19 cellular contexts compared by ENCODE assay signal in genomic region chr1:64942648-64943047, GRCh38. TPM values are rescaled to one million over a fixed set of nuclear protein-coding genes. Genes with fewer than 3 reads are reported as not detected.
DNase-seq lines count a peak whose midpoint lies in the region; ATAC-seq, FAIRE-seq and TF ChIP-seq lines count a peak whose summit lies in the region.
"Had no signal": no experiment of that assay in that cellular context is flagged by ENCODE, and none has a peak within 500 bp of the region (broad histone marks: within the 10 kb centered on the region; RNA-seq: fewer than 3 reads in every experiment).

No MANE protein-coding gene starts in this region.

- no peak for TF ChIP-seq CTCF in natural killer cell (IDR thresholded peaks at IDR 0.05)

- H3K9me3 Mint-ChIP-seq in natural killer cell, result no peaks in the 10 kb centered on the region
- H3K9me3 Mint-ChIP-seq in natural killer cell treated with Interleukin-12 subunit alpha and Interleukin-12 subunit beta and Interleukin-15 and Interleukin-18, amount 100 ng/mL, for 72 hours, result no peaks in the 10 kb centered on the region
- H3K9me3 Mint-ChIP-seq: CD14-positive monocyte had no signal

- no peak for ATAC-seq in natural killer cell
- ATAC-seq in natural killer cell treated with Interleukin-12 subunit alpha and Interleukin-12 subunit beta and Interleukin-15 and Interleukin-18, amount 100 ng/mL, for 72 hours, result no peak
- ATAC-seq in HG03342 (IDR thresholded peaks at IDR 0.05; ENCODE audit: unreplicated experiment), result no peak
- ATAC-seq: GM12878 had no signal

- H3K27me3 Mint-ChIP-seq in natural killer cell (ENCODE audit: low read depth in 2 of 2), result no peaks in the 10 kb centered on the region
- H3K27me3 Mint-ChIP-seq in natural killer cell treated with Interleukin-12 subunit alpha and Interleukin-12 subunit beta and Interleukin-15 and Interleukin-18, amount 100 ng/mL, for 72 hours, result no peaks in the 10 kb centered on the region

- intact Hi-C loops in natural killer cell (cut with micrococcal nuclease), result no loop called here

- H3K27ac Mint-ChIP-seq in natural killer cell, result peak overlapping the region; percentile 54 to 86
- peak overlapping the region in 1 of 2 donors; percentile 90 for H3K27ac Mint-ChIP-seq in natural killer cell treated with Interleukin-12 subunit alpha and Interleukin-12 subunit beta and Interleukin-15 and Interleukin-18, amount 100 ng/mL, for 72 hours

- DNase-seq in natural killer cell (no peak), MV-4-11 (lab: John Stamatoyannopoulos, UW) (peak; percentile 34), frontal cortex (ENCODE audit: low spot score in 2 of 2) (no peak), DMS53 treated with DMSO at 0.1 percent for 48 hours (lab: John Stamatoyannopoulos, UW; ENCODE audit: unreplicated experiment) (no peak), KG1 (lab: John Stamatoyannopoulos, UW) (no peak)
- DNase-seq in natural killer cell treated with Interleukin-12 subunit alpha and Interleukin-12 subunit beta and Interleukin-15 and Interleukin-18, amount 100 ng/mL, for 72 hours (ENCODE audit: low spot score), result no peak
- no peak for DNase-seq in activated CD8-positive, alpha-beta memory T cell treated with anti-CD3 and anti-CD28 coated beads for 24 hours
- DNase-seq: COR-L47, NCI-H1417 treated with DMSO at 0.1 percent for 48 hours, NCI-H187 treated with DMSO at 0.1 percent for 48 hours, NCI-H2227 treated with DMSO at 0.1 percent for 48 hours, NCI-H524 treated with DMSO at 0.1 percent for 48 hours, PC-9 had no signal

- peak overlapping the region; percentile 53 for H3K4me3 Mint-ChIP-seq in natural killer cell
- H3K4me3 Mint-ChIP-seq in natural killer cell treated with Interleukin-12 subunit alpha and Interleukin-12 subunit beta and Interleukin-15 and Interleukin-18, amount 100 ng/mL, for 72 hours, result no peak overlapping the region
- H3K4me3 Mint-ChIP-seq: CD14-positive monocyte had no signal

- peaks cover 75 to 81% of the 10 kb centered on the region in 2 donors for H3K4me1 Mint-ChIP-seq in natural killer cell
- peaks cover 58 to 66% of the 10 kb centered on the region in 2 donors for H3K4me1 Mint-ChIP-seq in natural killer cell treated with Interleukin-12 subunit alpha and Interleukin-12 subunit beta and Interleukin-15 and Interleukin-18, amount 100 ng/mL, for 72 hours (ENCODE audit: low read depth in 2 of 2)

- no peaks in the 10 kb centered on the region for H3K36me3 Mint-ChIP-seq in natural killer cell
- H3K36me3 Mint-ChIP-seq in natural killer cell treated with Interleukin-12 subunit alpha and Interleukin-12 subunit beta and Interleukin-15 and Interleukin-18, amount 100 ng/mL, for 72 hours, result no peaks in the 10 kb centered on the region

- FAIRE-seq in frontal cortex (lab: Jason Lieb, UNC), result peak; percentile 42
- FAIRE-seq: A204.1, GM12878, GM19239, H1 had no signal

RNA-seq across cellular contexts. Expression of gene JAK1, which starts 23.7 kb away (rescaled TPM):
- 100 to 1,000 TPM; 507 to 626 (median 526) TPM for total RNA-seq in natural killer cell
- 100 to 1,000 TPM; 132 to 198 TPM for total RNA-seq in natural killer cell treated with Interleukin-12 subunit alpha and Interleukin-12 subunit beta and Interleukin-15 and Interleukin-18, amount 100 ng/mL, for 72 hours
- total RNA-seq in frontal cortex, result 37.5 TPM
